29 cellular contexts compared by ENCODE assay signal in the genomic region with DNA sequence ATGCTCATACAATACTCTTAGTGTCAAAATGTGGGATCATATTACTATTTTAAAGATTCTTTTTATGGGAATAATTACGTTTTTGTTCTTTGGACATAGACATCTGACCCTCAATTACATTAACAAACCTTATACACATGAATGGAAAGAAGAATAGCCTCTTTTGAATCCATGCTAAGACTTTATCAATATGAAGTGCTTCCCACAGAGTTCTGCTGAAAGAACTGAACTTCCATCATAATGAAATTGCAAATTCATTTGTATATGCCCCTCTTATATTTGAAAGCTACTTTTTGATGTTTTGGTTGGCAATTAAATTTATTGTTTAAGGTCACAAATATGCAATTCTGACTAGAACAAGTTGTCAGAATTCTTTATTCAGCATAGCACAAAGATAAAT.
"Had no signal": no experiment of that assay in that cellular context is flagged by ENCODE, and none has a peak within 500 bp of the region (broad histone marks: within the 10 kb centered on the region; RNA-seq: fewer than 3 reads in every experiment).

No MANE protein-coding gene starts in this region.

- H3K27ac Mint-ChIP-seq: dendritic cell treated with granulocyte-macrophage colony-stimulating factor and Interleukin-4, amounts not matched to agents 40 ng/mL and 50 ng/mL, for 4 days; endodermal cell; stimulated activated naive CD8-positive, alpha-beta T cell treated with anti-CD3 and anti-CD28 coated beads, Interleukin-15, amount 100 ng/mL, for 72 hours had no signal

- H3K27me3 ChIP-seq: gastroesophageal sphincter, heart left ventricle, hepatocyte, right atrium auricular region, suprapubic skin, transverse colon, upper lobe of right lung, uterus had no signal

- H3K4me3 ChIP-seq: gastroesophageal sphincter, heart left ventricle, hepatocyte, left ventricle myocardium inferior, lower lobe of right lung, prostate gland, right atrium auricular region, smooth muscle cell, suprapubic skin, transverse colon, upper lobe of right lung, uterus had no signal

- H3K4me1 ChIP-seq: left ventricle myocardium inferior, lower lobe of right lung, prostate gland, right atrium auricular region, suprapubic skin, upper lobe of right lung, uterus had no signal

- H3K9me3 ChIP-seq: gastroesophageal sphincter, heart left ventricle, left ventricle myocardium inferior, lower lobe of right lung, prostate gland, right atrium auricular region, suprapubic skin, transverse colon, upper lobe of right lung, uterus had no signal

- DNase-seq: effector CD8-positive, alpha-beta T cell; endodermal cell; foreskin fibroblast; heart left ventricle; left colon; left ventricle myocardium inferior; lower lobe of right lung; naive thymus-derived CD8-positive, alpha-beta T cell; nephron progenitor cell; nucleus accumbens; stimulated activated CD4-positive, alpha-beta T cell treated with anti-CD3 and anti-CD28 coated beads, Interleukin-12 subunit alpha, Interleukin-12 subunit beta, amount 100 ng/mL, for 4 hours; stimulated activated CD4-positive, alpha-beta T cell treated with anti-CD3 and anti-CD28 coated beads, Interleukin-1b, Interleukin-23, amount 100 ng/mL, for 48 hours; stimulated activated CD4-positive, alpha-beta T cell treated with anti-CD3 and anti-CD28 coated beads, Interleukin-4, amount 100 ng/mL, for 1 hour; stimulated activated CD8-positive, alpha-beta memory T cell treated with anti-CD3 and anti-CD28 coated beads, Interleukin-4, amount 100 ng/mL, for 48 hours; stimulated activated naive CD4-positive, alpha-beta T cell; stimulated activated naive CD8-positive, alpha-beta T cell treated with anti-CD3 and anti-CD28 coated beads, Interleukin-15, amount 100 ng/mL, for 72 hours; transverse colon; upper lobe of right lung; uterus had no signal

- H3K4me3 Mint-ChIP-seq: dendritic cell treated with granulocyte-macrophage colony-stimulating factor and Interleukin-4, amounts not matched to agents 40 ng/mL and 50 ng/mL, for 4 days; endodermal cell; naive thymus-derived CD8-positive, alpha-beta T cell; nephron progenitor cell; stimulated activated naive CD8-positive, alpha-beta T cell treated with anti-CD3 and anti-CD28 coated beads, Interleukin-15, amount 100 ng/mL, for 72 hours had no signal

- H3K4me2 ChIP-seq: hepatocyte, smooth muscle cell had no signal

- H3K79me2 ChIP-seq: hepatocyte had no signal

- H3K27me3 Mint-ChIP-seq: dendritic cell treated with granulocyte-macrophage colony-stimulating factor and Interleukin-4, amounts not matched to agents 40 ng/mL and 50 ng/mL, for 4 days; naive thymus-derived CD8-positive, alpha-beta T cell; stimulated activated naive CD8-positive, alpha-beta T cell treated with anti-CD3 and anti-CD28 coated beads, Interleukin-15, amount 100 ng/mL, for 72 hours had no signal

- H3K4me1 Mint-ChIP-seq: stimulated activated naive CD8-positive, alpha-beta T cell treated with anti-CD3 and anti-CD28 coated beads, Interleukin-15, amount 100 ng/mL, for 72 hours had no signal

- ATAC-seq: esophagus mucosa; gastroesophageal sphincter; heart left ventricle; left colon; lower lobe of right lung; naive thymus-derived CD8-positive, alpha-beta T cell; sciatic nerve; stimulated activated naive CD8-positive, alpha-beta T cell treated with anti-CD3 and anti-CD28 coated beads, Interleukin-15, amount 100 ng/mL, for 72 hours; upper lobe of right lung had no signal

- H3K36me3 ChIP-seq: gastroesophageal sphincter, heart left ventricle, left ventricle myocardium inferior, lower lobe of right lung, prostate gland, right atrium auricular region, suprapubic skin, transverse colon, upper lobe of right lung, uterus had no signal

- H2AFZ ChIP-seq: hepatocyte had no signal

- H3K9me3 Mint-ChIP-seq: dendritic cell treated with granulocyte-macrophage colony-stimulating factor and Interleukin-4, amounts not matched to agents 40 ng/mL and 50 ng/mL, for 4 days; endodermal cell; naive thymus-derived CD8-positive, alpha-beta T cell; nephron progenitor cell; stimulated activated naive CD8-positive, alpha-beta T cell treated with anti-CD3 and anti-CD28 coated beads, Interleukin-15, amount 100 ng/mL, for 72 hours had no signal

- H3K27ac ChIP-seq: epithelial cell of prostate, gastroesophageal sphincter, heart left ventricle, hepatocyte, left ventricle myocardium inferior, lower lobe of right lung, prostate gland, right atrium auricular region, suprapubic skin, transverse colon, upper lobe of right lung, uterus had no signal
